Comparison of ENCODE assay signal across 8 cellular contexts in genomic region chr16:82580293-82580900, GRCh38. TPM values are rescaled to one million over a fixed set of nuclear protein-coding genes. Genes with fewer than 3 reads are reported as not detected.
DNase-seq lines count a peak whose midpoint lies in the region; ATAC-seq, FAIRE-seq and TF ChIP-seq lines count a peak whose summit lies in the region.

No MANE protein-coding gene starts in this region.

- no peaks in the 10 kb centered on the region for H3K4me1 Mint-ChIP-seq in brain

- TF ChIP-seq CTCF in D721Med (IDR thresholded peaks at IDR 0.05; ENCODE audit: insufficient read depth, missing control alignments) (peak; percentile 30), brain (conservative IDR thresholded peaks at IDR 0.05) (peak; percentile 62)

- ATAC-seq in GM19452 (IDR thresholded peaks at IDR 0.05; ENCODE audit: unreplicated experiment) (no peak), GM21786 (IDR thresholded peaks at IDR 0.05; ENCODE audit: unreplicated experiment) (no peak), HG03565 (IDR thresholded peaks at IDR 0.05; ENCODE audit: unreplicated experiment) (no peak), GM21367 (IDR thresholded peaks at IDR 0.05; ENCODE audit: unreplicated experiment) (no peak)

- DNase-seq in D721Med (ENCODE audit: insufficient read length, low spot score) (no peak), M059J (ENCODE audit: low read depth) (peak; percentile 21), midbrain (lab: John Stamatoyannopoulos, UW) (peak; percentile 76)

- no peak for FAIRE-seq in D721Med (lab: Jason Lieb, UNC)

- peaks cover 17% of the 10 kb centered on the region for H3K27me3 Mint-ChIP-seq in brain

- peak overlapping the region in 1 of 5 experiments; percentile 4 for H3K27ac Mint-ChIP-seq in brain

- no peaks in the 10 kb centered on the region for H3K9me3 Mint-ChIP-seq in brain

- no peak overlapping the region for H3K4me3 Mint-ChIP-seq in brain

- no peaks in the 10 kb centered on the region for H3K36me3 Mint-ChIP-seq in brain

RNA-seq across cellular contexts. Expression of gene CDH13, which starts 46.4 kb away (rescaled TPM):
- 51.0 and 61.5 TPM in 2 replicates for total RNA-seq in M059J (2014; rRNA removed; shearing (Covaris generic))
- polyA plus RNA-seq in brain (ENCODE audit: insufficient read depth, low read depth, low replicate concordance), result 10.7 TPM
